ENCODE assay signal across 23 cellular contexts in genomic region chr5:172405226-172405625, GRCh38. TPM values are rescaled to one million over a fixed set of nuclear protein-coding genes. Genes with fewer than 3 reads are reported as not detected.
DNase-seq lines count a peak whose midpoint lies in the region; ATAC-seq and TF ChIP-seq lines count a peak whose summit lies in the region.
"Had no signal": no experiment of that assay in that cellular context is flagged by ENCODE, and none has a peak within 500 bp of the region (broad histone marks: within the 10 kb centered on the region; RNA-seq: fewer than 3 reads in every experiment).

No MANE protein-coding gene starts in this region.

- WGBS in heart right ventricle, 2 donors: 83 to 92% methylated on average over 6 to 7 of the region's 7 CpGs

- peak overlapping the region; percentile 9 for H3K4me3 Mint-ChIP-seq in endothelial cell (ENCODE audit: unreplicated experiment)
- H3K4me3 Mint-ChIP-seq in neural crest cell: no peak overlapping the region
- H3K4me3 Mint-ChIP-seq in CD4-positive, alpha-beta memory T cell: no peak overlapping the region
- H3K4me3 Mint-ChIP-seq in activated CD8-positive, alpha-beta T cell treated with anti-CD3 and anti-CD28 coated beads for 36 hours: no peak overlapping the region
- H3K4me3 Mint-ChIP-seq: CD4-positive, alpha-beta T cell had no signal

- CTCF ChIA-PET in CD4-positive, alpha-beta memory T cell (lab: Charles Lee; ENCODE audit: partially characterized antibody): no interaction called here
- CTCF ChIA-PET in activated CD8-positive, alpha-beta T cell treated with anti-CD3 and anti-CD28 coated beads for 36 hours (lab: Charles Lee): interaction anchor here (0.9 to 1.3 kb wide), 2 partner anchors 19 to 46 kb away, joined by 3 read pairs; no protein-coding TSS in a partner anchor

- peaks cover 33% of the 10 kb centered on the region for H3K36me3 Mint-ChIP-seq in endothelial cell (ENCODE audit: low read depth, unreplicated experiment)
- peaks cover 29% of the 10 kb centered on the region for H3K36me3 Mint-ChIP-seq in neural crest cell (ENCODE audit: low read depth)
- no peaks in the 10 kb centered on the region for H3K36me3 Mint-ChIP-seq in CD4-positive, alpha-beta memory T cell
- no peaks in the 10 kb centered on the region for H3K36me3 Mint-ChIP-seq in activated CD8-positive, alpha-beta T cell treated with anti-CD3 and anti-CD28 coated beads for 36 hours (ENCODE audit: low read depth)

- no peak for TF ChIP-seq POLR2A in vagina (IDR thresholded peaks at IDR 0.05)

- H3K27me3 ChIP-seq in left ventricle myocardium inferior (ENCODE audit: low read depth) (no peaks in the 10 kb centered on the region), heart right ventricle (no peaks in the 10 kb centered on the region), vagina (no peaks in the 10 kb centered on the region)
- no peaks in the 10 kb centered on the region for H3K27me3 ChIP-seq in CD4-positive, alpha-beta memory T cell (ENCODE audit: insufficient read depth, low read length)
- H3K27me3 ChIP-seq: BE2C had no signal

- H3K27ac ChIP-seq in left ventricle myocardium inferior (replicated peaks) (peak overlapping the region; percentile 16), heart right ventricle (no peak overlapping the region), vagina (peak overlapping the region; percentile 98)
- no peak overlapping the region for H3K27ac ChIP-seq in CD4-positive, alpha-beta memory T cell (ENCODE audit: low read depth, low read length)
- H3K27ac ChIP-seq: GM23248 had no signal

- intact Hi-C loops in left ventricle myocardium inferior (cut with micrococcal nuclease): no loop called here
- intact Hi-C loops in heart right ventricle (cut with DNase I): no loop called here
- intact Hi-C loops in vagina (cut with DNase I): no loop called here
- intact Hi-C loops in CD4-positive, alpha-beta memory T cell (cut with micrococcal nuclease): no loop called here
- intact Hi-C loops in activated CD8-positive, alpha-beta T cell treated with anti-CD3 and anti-CD28 coated beads for 36 hours (cut with micrococcal nuclease): no loop called here

- H3K9me3 Mint-ChIP-seq in endothelial cell (ENCODE audit: unreplicated experiment): no peaks in the 10 kb centered on the region
- H3K9me3 Mint-ChIP-seq in neural crest cell: no peaks in the 10 kb centered on the region
- peaks cover 0 to 9% (median 1%) of the 10 kb centered on the region in 8 donors for H3K9me3 Mint-ChIP-seq in CD4-positive, alpha-beta memory T cell
- no peaks in the 10 kb centered on the region for H3K9me3 Mint-ChIP-seq in activated CD8-positive, alpha-beta T cell treated with anti-CD3 and anti-CD28 coated beads for 36 hours
- H3K9me3 Mint-ChIP-seq: CD4-positive, alpha-beta T cell had no signal

- H3K27ac Mint-ChIP-seq in endothelial cell (ENCODE audit: unreplicated experiment): no peak overlapping the region
- peak overlapping the region; percentile 47 for H3K27ac Mint-ChIP-seq in neural crest cell (ENCODE audit: unreplicated experiment)
- H3K27ac Mint-ChIP-seq in CD4-positive, alpha-beta memory T cell: no peak overlapping the region
- no peak overlapping the region for H3K27ac Mint-ChIP-seq in activated CD8-positive, alpha-beta T cell treated with anti-CD3 and anti-CD28 coated beads for 36 hours
- H3K27ac Mint-ChIP-seq: CD4-positive, alpha-beta T cell had no signal

- no peak for ATAC-seq in heart right ventricle
- ATAC-seq in activated CD8-positive, alpha-beta T cell treated with anti-CD3 and anti-CD28 coated beads for 36 hours: no peak
- ATAC-seq: GM12878 had no signal

- no peaks in the 10 kb centered on the region for H3K9me3 ChIP-seq in left ventricle myocardium inferior (replicated peaks)
- H3K9me3 ChIP-seq in heart right ventricle: no peaks in the 10 kb centered on the region
- H3K9me3 ChIP-seq in vagina: no peaks in the 10 kb centered on the region
- H3K9me3 ChIP-seq in CD4-positive, alpha-beta memory T cell (ENCODE audit: control insufficient read depth in 1 of 2, low read length in 2 of 2): no peaks in the 10 kb centered on the region
- H3K9me3 ChIP-seq: BE2C, HAP-1 had no signal

- H3K4me1 Mint-ChIP-seq in endothelial cell (ENCODE audit: unreplicated experiment): no peaks in the 10 kb centered on the region
- H3K4me1 Mint-ChIP-seq in neural crest cell: peaks cover 32% of the 10 kb centered on the region
- no peaks in the 10 kb centered on the region for H3K4me1 Mint-ChIP-seq in CD4-positive, alpha-beta memory T cell
- peaks cover 3% of the 10 kb centered on the region for H3K4me1 Mint-ChIP-seq in activated CD8-positive, alpha-beta T cell treated with anti-CD3 and anti-CD28 coated beads for 36 hours (ENCODE audit: low read depth)

- POLR2A ChIA-PET in CD4-positive, alpha-beta memory T cell (lab: Charles Lee; ENCODE audit: partially characterized antibody): no interaction called here
- POLR2A ChIA-PET in activated CD8-positive, alpha-beta T cell treated with anti-CD3 and anti-CD28 coated beads for 36 hours (lab: Charles Lee): no interaction called here

- H3K27me3 Mint-ChIP-seq in endothelial cell (ENCODE audit: unreplicated experiment) (peaks cover 6% of the 10 kb centered on the region), neural crest cell (ENCODE audit: low read depth) (no peaks in the 10 kb centered on the region)
- H3K27me3 Mint-ChIP-seq in CD4-positive, alpha-beta memory T cell: peaks cover 11 to 20% of the 10 kb centered on the region in 2 donors
- H3K27me3 Mint-ChIP-seq in activated CD8-positive, alpha-beta T cell treated with anti-CD3 and anti-CD28 coated beads for 36 hours: peaks cover 10% of the 10 kb centered on the region

- no peak overlapping the region for H3K4me3 ChIP-seq in left ventricle myocardium inferior
- no peak overlapping the region for H3K4me3 ChIP-seq in heart right ventricle
- H3K4me3 ChIP-seq in vagina: no peak overlapping the region
- no peak overlapping the region for H3K4me3 ChIP-seq in CD4-positive, alpha-beta memory T cell (ENCODE audit: low read length in 2 of 2)
- H3K4me3 ChIP-seq: GM12878, GM23248, HAP-1 had no signal

- no peaks in the 10 kb centered on the region for H3K36me3 ChIP-seq in left ventricle myocardium inferior
- peaks cover 0 to 36% (median 0%) of the 10 kb centered on the region in 9 donors for H3K36me3 ChIP-seq in heart right ventricle
- peaks cover 0 to 19% of the 10 kb centered on the region in 2 donors for H3K36me3 ChIP-seq in vagina
- no peaks in the 10 kb centered on the region for H3K36me3 ChIP-seq in CD4-positive, alpha-beta memory T cell (ENCODE audit: insufficient read depth, low read length)
- H3K36me3 ChIP-seq: BE2C had no signal

- no peak for TF ChIP-seq CTCF in left ventricle myocardium inferior (IDR thresholded peaks at IDR 0.05; ENCODE audit: borderline replicate concordance)
- TF ChIP-seq CTCF in heart right ventricle (IDR thresholded peaks at IDR 0.05): no peak
- TF ChIP-seq CTCF in endothelial cell (IDR thresholded peaks at IDR 0.05; ENCODE audit: unreplicated experiment): no peak
- no peak for TF ChIP-seq CTCF in neural crest cell (conservative IDR thresholded peaks at IDR 0.05)
- TF ChIP-seq CTCF in vagina (IDR thresholded peaks at IDR 0.05): no peak
- no peak for TF ChIP-seq CTCF in activated CD8-positive, alpha-beta T cell treated with anti-CD3 and anti-CD28 coated beads for 36 hours (IDR thresholded peaks at IDR 0.05)

- H3K4me1 ChIP-seq in left ventricle myocardium inferior (peaks cover 33% of the 10 kb centered on the region), heart right ventricle (peaks cover 0 to 47% (median 28%) of the 10 kb centered on the region in 9 donors), vagina (peaks cover 70% of the 10 kb centered on the region)
- no peaks in the 10 kb centered on the region for H3K4me1 ChIP-seq in CD4-positive, alpha-beta memory T cell (ENCODE audit: insufficient read depth, low read length)
- H3K4me1 ChIP-seq: HAP-1 had no signal

- no peak for DNase-seq in left ventricle myocardium inferior
- DNase-seq in heart right ventricle: no peak
- no peak for DNase-seq in endothelial cell (ENCODE audit: low spot score)
- no peak for DNase-seq in neural crest cell (ENCODE audit: low read depth, low spot score)
- DNase-seq in vagina (ENCODE audit: extremely low spot score in 2 of 2): no peak
- no peak for DNase-seq in CD4-positive, alpha-beta memory T cell
- no peak for DNase-seq in HK-2 (ENCODE audit: unreplicated experiment)
- DNase-seq in activated CD8-positive, alpha-beta T cell treated with anti-CD3 and anti-CD28 coated beads for 36 hours: no peak
- DNase-seq: BE2C; CD4-positive, alpha-beta T cell; DMS53; EL; GM23248; MM.1S; NCI-H1092 treated with DMSO at 0.1 percent for 48 hours; NCI-H146; NCI-H2081; NCI-H2171 treated with DMSO at 0.1 percent for 48 hours; NCI-H446 treated with DMSO at 0.1 percent for 48 hours; NCI-H748 treated with DMSO at 0.1 percent for 48 hours; RPMI8226 had no signal

RNA-seq across cellular contexts. Expression of gene SH3PXD2B, which starts 49.1 kb away (rescaled TPM):
- total RNA-seq in left ventricle myocardium inferior: 5.2 TPM
- total RNA-seq in heart right ventricle: 10 to 100 TPM in 2 of 10 donors, 1 to 10 TPM in 8; 2.9 to 12.5 (median 5.9) TPM
- 1 to 10 TPM; 1.8 to 5.7 TPM for polyA plus RNA-seq in heart right ventricle
- 74.1 TPM for total RNA-seq in endothelial cell (ENCODE audit: unreplicated experiment)
- 86.1 and 89.1 TPM in 2 replicates for total RNA-seq in neural crest cell
- total RNA-seq in vagina: 30.9 TPM
- under 1 TPM; 0.19 to 0.38 TPM for total RNA-seq in CD4-positive, alpha-beta memory T cell
- polyA plus RNA-seq in CD4-positive, alpha-beta memory T cell: not detected
- total RNA-seq in activated CD8-positive, alpha-beta T cell treated with anti-CD3 and anti-CD28 coated beads for 36 hours: under 1 TPM; 0.38 to 0.47 TPM

Comparison
In these comparisons a context has a peak if more than half of its experiments do, and no peak if none do; other contexts are left out.
1. H3K27ac ChIP-seq: peak in left ventricle myocardium inferior (single experiment) and vagina (single experiment); none in heart right ventricle (0 of 10) and CD4-positive, alpha-beta memory T cell (single experiment).